In the genomic region with DNA sequence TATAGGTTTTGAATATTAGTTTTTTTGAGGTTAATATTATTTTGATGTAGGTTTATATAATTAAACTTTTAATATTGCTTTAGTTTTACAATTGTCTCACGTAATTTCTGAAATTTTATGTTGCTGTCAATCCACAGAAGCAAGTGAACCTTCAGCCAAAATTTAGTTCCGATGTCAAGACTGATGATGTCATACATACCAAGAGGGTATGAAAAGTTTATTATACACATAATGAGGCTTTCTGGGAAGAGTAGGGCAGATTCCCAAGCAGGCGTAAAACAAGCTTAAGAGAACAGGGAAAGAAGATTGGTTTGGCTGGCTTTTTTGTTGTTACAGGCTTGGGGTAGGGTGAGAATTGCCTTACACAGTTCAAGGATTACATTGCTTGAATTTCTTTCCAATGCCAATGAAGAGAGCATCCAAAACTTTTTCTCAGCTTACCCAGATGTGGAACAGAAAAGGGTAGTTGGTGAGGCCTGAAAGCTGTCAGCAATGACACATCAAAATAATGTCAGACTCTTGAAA, we compare ENCODE assay signal across 24 cellular contexts.
"Had no signal": no experiment of that assay in that cellular context is flagged by ENCODE, and none has a peak within 500 bp of the region (broad histone marks: within the 10 kb centered on the region; RNA-seq: fewer than 3 reads in every experiment).

No MANE protein-coding gene starts in this region.

- H3K9me3 ChIP-seq: adrenal gland, breast epithelium had no signal

- H3K4me3 ChIP-seq: adrenal gland, breast epithelium, PC-9 had no signal

- H3K36me3 ChIP-seq: adrenal gland, breast epithelium had no signal

- H3K27me3 ChIP-seq: adrenal gland, breast epithelium had no signal

- DNase-seq: activated B cell treated with CpG ODN at 0.5 μM for 24 hours; activated CD4-positive, alpha-beta memory T cell treated with anti-CD3 and anti-CD28 coated beads for 36 hours; activated CD4-positive, alpha-beta T cell treated with anti-CD3 and anti-CD28 coated beads, Interleukin-2, amount 10 ng/mL, durations not matched to agents 7 days and 5 days; activated CD8-positive, alpha-beta memory T cell treated with anti-CD3 and anti-CD28 coated beads for 24 hours; activated naive CD4-positive, alpha-beta T cell treated with anti-CD3 and anti-CD28 coated beads, Interleukin-2, amount 50 U/mL, for 16 hours; activated naive CD8-positive, alpha-beta T cell treated with anti-CD3 and anti-CD28 coated beads, Interleukin-2, amount 10 ng/mL, durations not matched to agents 7 days and 5 days; activated T-cell treated with anti-CD3 and anti-CD28 coated beads for 4 hours; activated T-cell treated with anti-CD3 and anti-CD28 coated beads, Interleukin-2, amount 50 U/mL, for 72 hours; adrenal gland; anterior cingulate cortex; caudate nucleus; KG1; NCI-H1092 treated with DMSO at 0.1 percent for 48 hours; NCI-H1436; NCI-H1694 treated with DMSO at 0.1 percent for 48 hours; NCI-H2029 treated with DMSO at 0.1 percent for 48 hours; NCI-H345; NCI-H510A treated with DMSO at 0.1 percent for 48 hours; PC-9; SHP77 treated with DMSO at 0.1 percent for 48 hours; T-cell; T-helper 2 cell; T1000 had no signal

- ATAC-seq: activated T-cell treated with anti-CD3 and anti-CD28 coated beads, Interleukin-2, amount 50 U/mL, for 72 hours; T-cell had no signal

- H3K27ac ChIP-seq: adrenal gland, breast epithelium, PC-9 had no signal

- H3K4me1 ChIP-seq: adrenal gland, breast epithelium had no signal
